ENCODE assay signal across 8 cellular contexts in genomic region chr5:40755093-40755406, GRCh38. TPM values are rescaled to one million over a fixed set of nuclear protein-coding genes. Genes with fewer than 3 reads are reported as not detected.
DNase-seq lines count a peak whose midpoint lies in the region; ATAC-seq and TF ChIP-seq lines count a peak whose summit lies in the region.

No MANE protein-coding gene starts in this region.

- TF ChIP-seq CTCF in Peyer's patch (IDR thresholded peaks at IDR 0.05) = peak; percentile 33 to 73 (median 64)
- peak; percentile 69 for TF ChIP-seq CTCF in neural crest cell (conservative IDR thresholded peaks at IDR 0.05)

- peak; percentile 67 for ATAC-seq in GM21737 (IDR thresholded peaks at IDR 0.05; ENCODE audit: unreplicated experiment)

- H3K27ac Mint-ChIP-seq in neural crest cell (ENCODE audit: unreplicated experiment) = no peak overlapping the region

- TF ChIP-seq POLR2A in Peyer's patch (IDR thresholded peaks at IDR 0.05) = no peak

- no peaks in the 10 kb centered on the region for H3K9me3 ChIP-seq in Peyer's patch

- no peaks in the 10 kb centered on the region for H3K27me3 ChIP-seq in Peyer's patch

- DNase-seq in EH (ENCODE audit: low read depth) (peak; percentile 82), KG1 (lab: John Stamatoyannopoulos, UW) (peak; percentile 57), Peyer's patch (peak; percentile 69 to 90 (median 74)), activated T-helper 1 cell treated with Interleukin-2 at 50 U/mL for 16 hours (ENCODE audit: low read depth) (peak; percentile 35), fibroblast of the conjunctiva (ENCODE audit: low read depth) (peak; percentile 75), neural crest cell (ENCODE audit: low read depth, low spot score) (peak; percentile 48), stromal cell of bone marrow (ENCODE audit: low read depth) (peak; percentile 76)

- peaks cover 0 to 13% (median 0%) of the 10 kb centered on the region in 4 donors for H3K4me1 ChIP-seq in Peyer's patch

- H3K36me3 ChIP-seq in Peyer's patch = no peaks in the 10 kb centered on the region

- H3K36me3 Mint-ChIP-seq in neural crest cell (ENCODE audit: low read depth) = peaks cover 10% of the 10 kb centered on the region

- no peaks in the 10 kb centered on the region for H3K9me3 Mint-ChIP-seq in neural crest cell

- H3K4me3 ChIP-seq in Peyer's patch = peak overlapping the region; percentile 67 to 92 (median 72)

- H3K4me3 Mint-ChIP-seq in neural crest cell = no peak overlapping the region

- H3K4me1 Mint-ChIP-seq in neural crest cell = peaks cover 4% of the 10 kb centered on the region

- H3K27me3 Mint-ChIP-seq in neural crest cell (ENCODE audit: low read depth) = no peaks in the 10 kb centered on the region

- peak overlapping the region; percentile 83 to 90 (median 86) for H3K27ac ChIP-seq in Peyer's patch

RNA-seq across cellular contexts. Expression of gene TTC33, which starts 0.7 kb away (rescaled TPM):
- total RNA-seq in Peyer's patch (10 to 100 TPM; 11.3 to 19.0 (median 14.9) TPM), neural crest cell (18.5 and 19.7 TPM in 2 replicates)

RNA-seq across cellular contexts. Expression of gene PRKAA1, which starts 43.1 kb away (rescaled TPM):
- total RNA-seq in Peyer's patch = 100 to 1,000 TPM in 2 of 4 donors, 10 to 100 TPM in 2; 82.7 to 132 (median 100) TPM
- total RNA-seq in neural crest cell = 39.2 and 41.8 TPM in 2 replicates

Comparison
In these comparisons a context has a peak if more than half of its experiments do, and no peak if none do; other contexts are left out.
1. Peak in every context shown above with its lines: DNase-seq, ATAC-seq, H3K4me3 ChIP-seq and H3K27ac ChIP-seq.